In the genomic region with DNA sequence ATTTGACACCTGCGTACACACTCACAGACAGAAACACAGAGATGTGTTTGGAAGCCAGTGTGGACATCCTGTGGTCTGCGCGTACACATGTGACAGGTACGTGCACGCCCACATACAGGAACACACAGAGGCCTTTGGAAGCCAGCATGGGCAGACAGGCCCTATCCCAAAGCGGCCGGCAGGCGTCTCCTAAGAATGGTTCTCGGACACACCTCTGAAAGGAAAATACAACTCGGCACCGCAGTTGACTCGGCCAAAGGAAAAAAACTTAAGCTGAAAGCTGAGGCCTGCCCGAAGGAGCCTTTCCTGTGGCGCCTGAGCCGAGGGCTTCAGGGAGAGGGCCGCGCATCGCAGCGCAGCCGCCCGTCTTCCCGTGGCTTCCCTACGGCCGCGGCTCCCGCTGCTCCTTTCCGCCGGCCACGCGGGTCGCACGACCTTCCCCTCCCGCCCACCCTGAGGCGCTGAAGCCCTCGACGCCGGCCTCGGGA, we compare ENCODE assay signal across 8 cellular contexts. TPM values are rescaled to one million over a fixed set of nuclear protein-coding genes. Genes with fewer than 3 reads are reported as not detected.
DNase-seq lines count a peak whose midpoint lies in the region; ATAC-seq and TF ChIP-seq lines count a peak whose summit lies in the region.

No MANE protein-coding gene starts in this region.

- H3K4me3 ChIP-seq in DND-41 (ENCODE audit: low read depth in 1 of 2, low read length in 2 of 2): peak overlapping the region; percentile 78 to 97; a peak in 3 of 4 replicates
- peak overlapping the region; percentile 93 for H3K4me3 ChIP-seq in MG63
- H3K4me3 ChIP-seq in spleen: peak overlapping the region; percentile 80 to 100 (median 96)

- H3K9me3 ChIP-seq in DND-41 (ENCODE audit: insufficient read depth, low read length, severe bottlenecking) (no peaks in the 10 kb centered on the region), MG63 (no peaks in the 10 kb centered on the region), spleen (no peaks in the 10 kb centered on the region)

- intact Hi-C loops in spleen (cut with DNase I; ENCODE audit: low total_unique reads): loop anchor here (5.0 kb wide), 1 partner anchor 144 kb away; no protein-coding TSS in a partner anchor

- H3K36me3 ChIP-seq in DND-41 (ENCODE audit: insufficient read depth, low read length) (peaks cover 55% of the 10 kb centered on the region), MG63 (peaks cover 32% of the 10 kb centered on the region), spleen (peaks cover 0 to 12% (median 0%) of the 10 kb centered on the region in 6 donors)

- no peak overlapping the region for H2AFZ ChIP-seq in DND-41 (ENCODE audit: low read depth, low read length)

- WGBS in spleen, 5 donors: 1 to 4% (median 4%) methylated on average over 36 to 38 of the region's 38 CpGs

- H3K79me2 ChIP-seq in DND-41 (ENCODE audit: insufficient read depth, low read length): peaks cover 96% of the 10 kb centered on the region

- no peaks in the 10 kb centered on the region for H3K27me3 ChIP-seq in DND-41 (ENCODE audit: insufficient read depth, low read length, poor library complexity)
- H3K27me3 ChIP-seq in MG63: no peaks in the 10 kb centered on the region
- no peaks in the 10 kb centered on the region for H3K27me3 ChIP-seq in spleen (replicated peaks in 1 of 7)

- H3K4me1 ChIP-seq in DND-41 (ENCODE audit: insufficient read depth, low read length) (peaks cover 44% of the 10 kb centered on the region), spleen (peaks cover 15 to 54% (median 30%) of the 10 kb centered on the region in 6 donors)

- ATAC-seq in DND-41 (ENCODE audit: insufficient read depth, low read depth): no peak
- peak; percentile 32 for ATAC-seq in GM21825 (IDR thresholded peaks at IDR 0.05; ENCODE audit: unreplicated experiment)
- no peak for ATAC-seq in HG03039 (IDR thresholded peaks at IDR 0.05; ENCODE audit: unreplicated experiment)

- H3K4me2 ChIP-seq in DND-41 (ENCODE audit: insufficient read depth, low read length): peak overlapping the region; percentile 78

- peak overlapping the region; percentile 96 for H3K9ac ChIP-seq in DND-41 (ENCODE audit: low read depth, low read length)

- TF ChIP-seq CTCF in DND-41 (IDR thresholded peaks at IDR 0.05; ENCODE audit: borderline replicate concordance, extremely low read depth, low read length, poor library complexity, severe bottlenecking) (peak; percentile 12), spleen (IDR thresholded peaks at IDR 0.05 in 8 of 11, conservative IDR thresholded peaks at IDR 0.05 in 3 of 11) (peak in 8 of 11 experiments; percentile 15 to 61 (median 41))

- peak; percentile 21 for DNase-seq in DND-41
- DNase-seq in MG63: peak; percentile 74
- DNase-seq in T-helper 9 cell: peak; percentile 19
- peak; percentile 29 for DNase-seq in brain pericyte (ENCODE audit: low read depth, low spot score)
- DNase-seq in inferior parietal cortex (ENCODE audit: extremely low spot score): peak; percentile 49
- DNase-seq in spleen: peak; percentile 89

- H4K20me1 ChIP-seq in DND-41 (ENCODE audit: insufficient read depth, low read length): peaks cover 42% of the 10 kb centered on the region; the same call in 1 of the 2 replicates

- H3K27ac ChIP-seq in DND-41 (ENCODE audit: low read length) (peak overlapping the region; percentile 93), spleen (peak overlapping the region in 7 of 8 donors; percentile 73 to 91 (median 86))

- TF ChIP-seq POLR2A in spleen (IDR thresholded peaks at IDR 0.05): no peak

RNA-seq across cellular contexts. Expression of a gene that starts 1.4 kb away (rescaled TPM):
- 18.3 and 33.0 TPM in 2 replicates for total RNA-seq in MG63 (2014; rRNA removed; shearing (Covaris generic); ENCODE audit: low replicate concordance)
- total RNA-seq in spleen: 10 to 100 TPM; 13.1 to 21.8 (median 17.7) TPM
- polyA plus RNA-seq in spleen: 10 to 100 TPM in 1 of 3 donors, 1 to 10 TPM in 2; 9.0 to 10.6 (median 9.0) TPM

RNA-seq across cellular contexts. Expression of a gene that starts 41.5 kb away (rescaled TPM):
- total RNA-seq in MG63 (2014; rRNA removed; shearing (Covaris generic); ENCODE audit: low replicate concordance): 31.6 and 32.1 TPM in 2 replicates
- 100 to 1,000 TPM; 264 to 676 (median 373) TPM for total RNA-seq in spleen
- 100 to 1,000 TPM; 242 to 392 (median 245) TPM for polyA plus RNA-seq in spleen

Comparison
In these comparisons a context has a peak if more than half of its experiments do, and no peak if none do; other contexts are left out.
1. DNase-seq: peak in every context shown above with its lines; median percentile 89 in spleen; 74 in MG63; 49 in inferior parietal cortex; 29 in brain pericyte; 21 in DND-41; 19 in T-helper 9 cell.